Comparison of ENCODE assay signal across 32 cellular contexts in genomic region chr6:14972379-14973067, GRCh38.
"Had no signal": no experiment of that assay in that cellular context is flagged by ENCODE, and none has a peak within 500 bp of the region (broad histone marks: within the 10 kb centered on the region; RNA-seq: fewer than 3 reads in every experiment).

No MANE protein-coding gene starts in this region.

- FAIRE-seq: colon, endometrium, endothelial cell of umbilical vein had no signal

- H3K4me1 ChIP-seq: adrenal gland, body of pancreas, gastroesophageal sphincter had no signal

- DNase-seq: activated B cell treated with CpG ODN at 0.5 μM for 24 hours; activated CD4-positive, alpha-beta T cell treated with anti-CD3 and anti-CD28 coated beads for 48 hours; activated CD4-positive, alpha-beta T cell treated with anti-CD3 and anti-CD28 coated beads, Interleukin-2, amount 50 U/mL, for 1 hour; activated CD4-positive, alpha-beta T cell treated with anti-CD3 and anti-CD28 coated beads, Interleukin-2, amount 50 U/mL, for 48 hours; activated CD8-positive, alpha-beta memory T cell treated with anti-CD3 and anti-CD28 coated beads for 24 hours; activated CD8-positive, alpha-beta T cell treated with anti-CD3 and anti-CD28 coated beads for 36 hours; activated effector memory CD4-positive, alpha-beta T cell treated with Interleukin-2 at 50 U/mL for 16 hours; activated gamma-delta T cell treated with Interleukin-2 at 50 U/mL for 16 hours; activated naive CD4-positive, alpha-beta T cell treated with Interleukin-2 at 50 U/mL for 16 hours; activated naive CD8-positive, alpha-beta T cell treated with anti-CD3 and anti-CD28 coated beads for 36 hours; activated naive CD8-positive, alpha-beta T cell treated with anti-CD3 and anti-CD28 coated beads, Interleukin-2, amount 50 U/mL, for 24 hours; activated T-cell treated with anti-CD3 and anti-CD28 coated beads, Interleukin-2, amount 50 U/mL, for 4 hours; adrenal gland; amygdala; aorta; body of pancreas; caudate nucleus; cortex of kidney; effector CD8-positive, alpha-beta T cell; esophagus squamous epithelium; foreskin melanocyte; heart right ventricle; T-helper 9 cell; WERI-Rb-1 had no signal

- H3K79me2 ChIP-seq: hepatocyte had no signal

- H2AFZ ChIP-seq: hepatocyte had no signal

- ATAC-seq: activated CD4-positive, CD25-positive, alpha-beta regulatory T cell treated with anti-CD3 and anti-CD28 coated beads, Interleukin-2, amount 50 U/mL, for 24 hours; activated CD8-positive, alpha-beta T cell treated with anti-CD3 and anti-CD28 coated beads for 36 hours; activated naive CD8-positive, alpha-beta T cell treated with anti-CD3 and anti-CD28 coated beads, Interleukin-2, amount 50 U/mL, for 24 hours; activated T-cell treated with anti-CD3 and anti-CD28 coated beads, Interleukin-2, amount 50 U/mL, for 4 hours; activated T-helper 17 cell treated with anti-CD3 and anti-CD28 coated beads, Interleukin-2, amount 50 U/mL, for 72 hours; body of pancreas; gastroesophageal sphincter; heart right ventricle had no signal

- H3K9me3 ChIP-seq: adrenal gland, body of pancreas, esophagus squamous epithelium had no signal

- H3K4me2 ChIP-seq: hepatocyte had no signal

- H3K36me3 ChIP-seq: adrenal gland, esophagus squamous epithelium, gastroesophageal sphincter, heart right ventricle, WERI-Rb-1 had no signal

- H3K27ac ChIP-seq: adrenal gland, body of pancreas, epithelial cell of prostate, esophagus squamous epithelium, gastroesophageal sphincter, hepatocyte, WERI-Rb-1 had no signal

- H3K27me3 ChIP-seq: adrenal gland, body of pancreas, esophagus squamous epithelium, gastroesophageal sphincter, heart right ventricle, hepatocyte had no signal

- H3K4me3 ChIP-seq: adrenal gland, body of pancreas, esophagus squamous epithelium, gastroesophageal sphincter, heart right ventricle, hepatocyte had no signal
